8 cellular contexts compared by ENCODE assay signal in the genomic region with DNA sequence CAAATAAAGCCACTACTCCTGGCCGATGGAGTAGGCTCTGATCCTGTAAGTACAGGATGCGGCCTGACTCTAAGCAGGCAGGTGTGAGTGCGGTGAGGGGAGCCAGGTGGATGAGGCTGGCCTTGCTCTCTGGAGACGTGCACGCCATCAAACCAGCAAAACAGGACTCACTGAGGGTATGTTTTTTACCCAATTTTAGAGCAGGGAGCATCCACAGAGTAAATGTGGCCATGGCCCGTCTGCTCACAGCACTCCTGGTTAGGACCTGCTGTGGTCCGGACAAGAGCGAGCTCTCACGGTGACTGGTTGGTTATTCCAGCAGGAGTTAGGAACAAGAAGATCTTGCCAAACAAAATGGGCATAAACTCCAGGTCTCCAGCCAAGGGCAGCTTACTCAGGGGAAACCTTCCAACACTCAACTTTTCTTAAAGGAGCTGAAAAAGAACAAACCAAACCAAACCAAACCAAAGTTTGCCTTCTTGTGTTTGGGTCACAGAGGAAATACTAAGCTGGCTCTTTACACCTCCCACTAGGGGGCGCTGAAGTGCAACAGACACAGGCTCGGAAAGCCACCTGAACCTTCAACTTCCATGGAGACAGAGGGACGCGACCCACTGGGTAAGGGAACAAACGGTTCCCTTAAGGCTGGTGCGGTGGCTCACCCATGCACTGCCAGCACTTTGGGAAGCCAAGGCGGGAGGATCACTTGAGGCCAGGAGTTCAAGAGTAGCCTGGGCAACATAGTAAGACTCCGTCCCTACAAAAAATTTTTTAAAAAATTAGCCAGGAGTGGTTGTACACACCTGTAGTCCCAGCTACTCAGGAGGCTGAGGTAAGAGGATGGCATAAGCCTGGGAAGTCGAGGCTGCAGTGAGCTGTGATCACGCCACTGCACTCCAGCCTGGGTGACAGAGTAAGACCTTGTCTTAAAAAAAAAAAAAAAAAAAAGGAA.
DNase-seq lines count a peak whose midpoint lies in the region; ATAC-seq and TF ChIP-seq lines count a peak whose summit lies in the region.

No MANE protein-coding gene starts in this region.

- ATAC-seq in heart left ventricle (peak; percentile 53 to 71 (median 54)), psoas muscle (peak; percentile 79 to 87 (median 83))

- H3K27me3 ChIP-seq in GM06990 (replicated peaks; ENCODE audit: control insufficient read depth, insufficient read depth, low read length) = no peaks in the 10 kb centered on the region
- no peaks in the 10 kb centered on the region for H3K27me3 ChIP-seq in SU-DHL-6 (ENCODE audit: low read length)
- no peaks in the 10 kb centered on the region for H3K27me3 ChIP-seq in adipocyte (replicated peaks; ENCODE audit: control insufficient read depth, insufficient read depth, low read length)
- no peaks in the 10 kb centered on the region for H3K27me3 ChIP-seq in heart left ventricle
- no peaks in the 10 kb centered on the region for H3K27me3 ChIP-seq in psoas muscle (ENCODE audit: insufficient read depth in 3 of 3, low read length in 2 of 3)

- no peaks in the 10 kb centered on the region for H3F3A ChIP-seq in SU-DHL-6 (ENCODE audit: insufficient read depth)

- H3K4me3 ChIP-seq in GM06990 (replicated peaks; ENCODE audit: low read depth, low read length) (no peak overlapping the region), SU-DHL-6 (ENCODE audit: insufficient read depth, low read length, poor library complexity, severe bottlenecking) (no peak overlapping the region), adipocyte (ENCODE audit: low read length) (no peak overlapping the region), heart left ventricle (no peak overlapping the region), psoas muscle (no peak overlapping the region)

- H3K4me2 ChIP-seq in SU-DHL-6 (ENCODE audit: low read depth, low read length, poor library complexity, severe bottlenecking) = no peak overlapping the region

- no peak overlapping the region for H2AFZ ChIP-seq in SU-DHL-6 (ENCODE audit: low read depth, low read length, severe bottlenecking)

- intact Hi-C loops in heart left ventricle (cut with DNase I) (loop anchor here (1.0 to 10.0 kb wide), 12 partner anchors 51 to 689 kb away; a partner anchor contains a TSS), psoas muscle (cut with DNase I) (loop anchor here (2.0 to 5.0 kb wide), 4 partner anchors 129 to 357 kb away; a partner anchor contains a TSS)

- 53 to 56% (median 55%) methylated on average over 19 of the region's 19 CpGs for WGBS in heart left ventricle, 4 donors
- WGBS in psoas muscle, 3 donors = 48 to 57% (median 54%) methylated on average over 19 of the region's 19 CpGs

- TF ChIP-seq POLR2A in heart left ventricle (IDR thresholded peaks at IDR 0.05) = peak in 1 of 2 donors; percentile 24

- H3K4me1 ChIP-seq in adipocyte (ENCODE audit: control insufficient read depth, insufficient read depth, low read length) = peaks cover 5% of the 10 kb centered on the region
- peaks cover 0 to 53% (median 44%) of the 10 kb centered on the region in 12 donors for H3K4me1 ChIP-seq in heart left ventricle
- H3K4me1 ChIP-seq in psoas muscle = peaks cover 25% of the 10 kb centered on the region

- no peaks in the 10 kb centered on the region for H3K9me2 ChIP-seq in SU-DHL-6 (replicated peaks; ENCODE audit: insufficient read depth, low read length)

- H3K9ac ChIP-seq in SU-DHL-6 (ENCODE audit: low read length) (no peak overlapping the region), adipocyte (ENCODE audit: low read length) (no peak overlapping the region)

- H4K20me1 ChIP-seq in SU-DHL-6 (ENCODE audit: low read depth, low read length) = no peaks in the 10 kb centered on the region

- no peaks in the 10 kb centered on the region for H3K79me2 ChIP-seq in SU-DHL-6 (ENCODE audit: insufficient read depth, low read length)

- H3K27ac ChIP-seq in SU-DHL-6 (ENCODE audit: low read depth, low read length) = no peak overlapping the region
- peak overlapping the region in 9 of 12 donors; percentile 5 to 83 (median 77) for H3K27ac ChIP-seq in heart left ventricle
- H3K27ac ChIP-seq in psoas muscle = no peak overlapping the region

- DNase-seq in GM06990 (ENCODE audit: extremely low read depth, insufficient read length) (peak; percentile 55), NCI-H1436 (lab: John Stamatoyannopoulos, UW) (peak; percentile 70), adipocyte (ENCODE audit: low read depth) (peak; percentile 94), heart left ventricle (peak; percentile 83 to 90 (median 85)), psoas muscle (peak; percentile 82 to 89), ureter (ENCODE audit: low spot score) (peak; percentile 86), GOT3 (lab: John Stamatoyannopoulos, UW) (no peak)

- H3K36me3 ChIP-seq in GM06990 (ENCODE audit: control insufficient read depth, insufficient read depth, low read length) (peaks cover 20% of the 10 kb centered on the region), SU-DHL-6 (ENCODE audit: low read length) (no peaks in the 10 kb centered on the region), adipocyte (ENCODE audit: control insufficient read depth, insufficient read depth, low read length, severe bottlenecking) (peaks cover 21% of the 10 kb centered on the region), heart left ventricle (peaks cover 0 to 16% (median 7%) of the 10 kb centered on the region in 9 donors), psoas muscle (ENCODE audit: insufficient read depth in 1 of 2, low read depth in 1 of 2) (peaks cover 2 to 19% of the 10 kb centered on the region in 2 donors)

- peak; percentile 84 for TF ChIP-seq CTCF in GM06990 (IDR thresholded peaks at IDR 0.05; ENCODE audit: insufficient read depth, low read length, poor library complexity, severe bottlenecking)
- TF ChIP-seq CTCF in SU-DHL-6 (IDR thresholded peaks at IDR 0.05; ENCODE audit: insufficient read depth, low read length, poor library complexity, severe bottlenecking) = peak; percentile 75
- peak; percentile 84 to 95 (median 92) for TF ChIP-seq CTCF in heart left ventricle (IDR thresholded peaks at IDR 0.05)
- TF ChIP-seq CTCF in psoas muscle (IDR thresholded peaks at IDR 0.05) = peak; percentile 92

- H3K9me3 ChIP-seq in SU-DHL-6 (ENCODE audit: insufficient read depth, low read length) (no peaks in the 10 kb centered on the region), adipocyte (ENCODE audit: control insufficient read depth, low read length) (no peaks in the 10 kb centered on the region), heart left ventricle (no peaks in the 10 kb centered on the region), psoas muscle (no peaks in the 10 kb centered on the region)

Comparison
In these comparisons a context has a peak if more than half of its experiments do, and no peak if none do; other contexts are left out.
1. H3K27ac ChIP-seq: peak in heart left ventricle (9 of 12); none in SU-DHL-6 (single experiment) and psoas muscle (single experiment).
2. Peak in every context shown above with its lines, with median percentiles within 50 percentile points of each other: CTCF ChIP-seq.